In genomic region chr14:24151404-24152080, GRCh38 we compare ENCODE assay signal across 19 cellular contexts.
"Had no signal": no experiment of that assay in that cellular context is flagged by ENCODE, and none has a peak within 500 bp of the region (broad histone marks: within the 10 kb centered on the region; RNA-seq: fewer than 3 reads in every experiment).

No MANE protein-coding gene starts in this region.

- H3K27ac ChIP-seq: esophagus squamous epithelium, gastroesophageal sphincter, testis, tibial nerve, upper lobe of right lung had no signal

- H3K27ac Mint-ChIP-seq: dendritic cell treated with granulocyte-macrophage colony-stimulating factor and Interleukin-4, amounts not matched to agents 40 ng/mL and 50 ng/mL, for 4 days; immature natural killer cell; naive B cell; nephron progenitor cell had no signal

- H3K27me3 Mint-ChIP-seq: dendritic cell treated with granulocyte-macrophage colony-stimulating factor and Interleukin-4, amounts not matched to agents 40 ng/mL and 50 ng/mL, for 4 days; naive B cell; stimulated activated naive B cell treated with anti-CD40 and anti-IgM and Interleukin-4, amounts not matched to agents 10 μg/mL and 1 μg/mL and 100 μg/mL, for 72 hours; stimulated activated naive CD8-positive, alpha-beta T cell treated with anti-CD3 and anti-CD28 coated beads, Interleukin-15, amount 100 ng/mL, for 72 hours had no signal

- H3K4me3 ChIP-seq: esophagus squamous epithelium, gastroesophageal sphincter, spleen, testis, tibial nerve, upper lobe of right lung had no signal

- H3K9me3 Mint-ChIP-seq: dendritic cell treated with granulocyte-macrophage colony-stimulating factor and Interleukin-4, amounts not matched to agents 40 ng/mL and 50 ng/mL, for 4 days; immature natural killer cell; naive B cell; nephron progenitor cell; stimulated activated naive B cell treated with anti-CD40 and anti-IgM and Interleukin-4, amounts not matched to agents 10 μg/mL and 1 μg/mL and 100 μg/mL, for 72 hours; stimulated activated naive CD8-positive, alpha-beta T cell treated with anti-CD3 and anti-CD28 coated beads, Interleukin-15, amount 100 ng/mL, for 72 hours had no signal

- ATAC-seq: gastroesophageal sphincter; left colon; sciatic nerve; stimulated activated naive B cell treated with anti-CD40 and anti-IgM and Interleukin-4, amounts not matched to agents 10 μg/mL and 1 μg/mL and 100 μg/mL, for 72 hours; stimulated activated naive CD8-positive, alpha-beta T cell treated with anti-CD3 and anti-CD28 coated beads, Interleukin-15, amount 100 ng/mL, for 72 hours; upper lobe of right lung had no signal

- H3K9me3 ChIP-seq: esophagus squamous epithelium, gastroesophageal sphincter, spleen, testis, tibial nerve, upper lobe of right lung had no signal

- DNase-seq: esophagus squamous epithelium; foreskin fibroblast; immature natural killer cell; left colon; mesendoderm; naive B cell; nephron progenitor cell; spleen; stimulated activated CD4-positive, alpha-beta T cell treated with anti-CD3 and anti-CD28 coated beads, Interleukin-15, amount 100 ng/mL, for 24 hours; stimulated activated CD4-positive, alpha-beta T cell treated with anti-CD3 and anti-CD28 coated beads, Interleukin-1b, Interleukin-23, amount 100 ng/mL, for 48 hours; stimulated activated CD4-positive, alpha-beta T cell treated with anti-CD3 and anti-CD28 coated beads, Interleukin-4, amount 100 ng/mL, for 24 hours; stimulated activated naive B cell treated with anti-CD40 and anti-IgM and Interleukin-4, amounts not matched to agents 10 μg/mL and 1 μg/mL and 100 μg/mL, for 72 hours; stimulated activated naive CD8-positive, alpha-beta T cell treated with anti-CD3 and anti-CD28 coated beads, Interleukin-15, amount 100 ng/mL, for 72 hours; testis; upper lobe of right lung had no signal

- H3K27me3 ChIP-seq: esophagus squamous epithelium, gastroesophageal sphincter, spleen, testis, tibial nerve, upper lobe of right lung had no signal

- H3K4me3 Mint-ChIP-seq: dendritic cell treated with granulocyte-macrophage colony-stimulating factor and Interleukin-4, amounts not matched to agents 40 ng/mL and 50 ng/mL, for 4 days; immature natural killer cell; nephron progenitor cell; stimulated activated naive B cell treated with anti-CD40 and anti-IgM and Interleukin-4, amounts not matched to agents 10 μg/mL and 1 μg/mL and 100 μg/mL, for 72 hours; stimulated activated naive CD8-positive, alpha-beta T cell treated with anti-CD3 and anti-CD28 coated beads, Interleukin-15, amount 100 ng/mL, for 72 hours had no signal
